Comparison of ENCODE assay signal across 17 cellular contexts in the genomic region with DNA sequence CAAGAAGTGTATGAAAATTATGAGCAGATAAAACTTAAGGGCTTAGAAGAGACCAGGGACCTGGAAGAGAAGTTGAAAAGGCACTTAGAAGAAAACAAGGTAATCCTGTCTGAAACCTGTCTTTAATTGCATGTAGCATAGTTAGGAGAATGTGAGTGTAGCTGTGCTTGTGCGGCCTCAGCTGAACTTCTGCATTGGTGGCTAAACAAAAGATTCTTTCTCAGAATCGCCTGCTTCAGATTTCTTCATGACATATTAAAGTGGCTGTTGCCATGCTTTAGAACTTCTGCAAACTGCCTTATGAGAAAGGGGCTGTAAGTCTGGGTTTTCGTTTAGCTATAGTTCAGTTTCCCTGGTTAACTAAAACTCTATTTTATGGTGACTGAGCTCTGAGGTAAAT.
DNase-seq lines count a peak whose midpoint lies in the region; ATAC-seq and TF ChIP-seq lines count a peak whose summit lies in the region.
"Had no signal": no experiment of that assay in that cellular context is flagged by ENCODE, and none has a peak within 500 bp of the region (broad histone marks: within the 10 kb centered on the region; RNA-seq: fewer than 3 reads in every experiment).

No MANE protein-coding gene starts in this region.

- no peak for ATAC-seq in stimulated activated effector memory CD8-positive, alpha-beta T cell treated with anti-CD3 and anti-CD28 coated beads, Interleukin-12 subunit alpha, Interleukin-12 subunit beta, amount 100 ng/mL, for 72 hours
- ATAC-seq: A549 had no signal

- peaks cover 8% of the 10 kb centered on the region for H3K4me1 Mint-ChIP-seq in brain
- peaks cover 9% of the 10 kb centered on the region for H3K4me1 Mint-ChIP-seq in neural crest cell
- H3K4me1 Mint-ChIP-seq in stimulated activated effector memory CD8-positive, alpha-beta T cell treated with anti-CD3 and anti-CD28 coated beads, Interleukin-12 subunit alpha, Interleukin-12 subunit beta, amount 100 ng/mL, for 72 hours: no peaks in the 10 kb centered on the region
- H3K4me1 Mint-ChIP-seq in activated T-helper 2 cell treated with anti-CD3 and anti-CD28 coated beads, Interferon-gamma antibody, Interleukin-2, Interleukin-4, amounts not matched to agents 10 μg/mL and 5 μg/mL and 100 μg/mL, durations not matched to agents 14 hours and 24 hours and 36 hours (ENCODE audit: low read depth): peaks cover 2% of the 10 kb centered on the region

- no peaks in the 10 kb centered on the region for H3K9me3 Mint-ChIP-seq in brain
- no peaks in the 10 kb centered on the region for H3K9me3 Mint-ChIP-seq in neural crest cell
- H3K9me3 Mint-ChIP-seq in stimulated activated effector memory CD8-positive, alpha-beta T cell treated with anti-CD3 and anti-CD28 coated beads, Interleukin-12 subunit alpha, Interleukin-12 subunit beta, amount 100 ng/mL, for 72 hours: no peaks in the 10 kb centered on the region
- H3K9me3 Mint-ChIP-seq in activated T-helper 2 cell treated with anti-CD3 and anti-CD28 coated beads, Interferon-gamma antibody, Interleukin-2, Interleukin-4, amounts not matched to agents 10 μg/mL and 5 μg/mL and 100 μg/mL, durations not matched to agents 14 hours and 24 hours and 36 hours: no peaks in the 10 kb centered on the region
- H3K9me3 Mint-ChIP-seq: CD4-positive, alpha-beta memory T cell; HFFc6 had no signal

- DNase-seq in KBM-7 (peak; percentile 14), neural crest cell (ENCODE audit: low read depth, low spot score) (no peak), SIG-M5 treated with dmso at 0.1 percent for 504 hours (lab: John Stamatoyannopoulos, UW; ENCODE audit: unreplicated experiment) (no peak), NCI-H128 (lab: John Stamatoyannopoulos, UW; ENCODE audit: unreplicated experiment) (no peak)
- DNase-seq in stimulated activated effector memory CD8-positive, alpha-beta T cell treated with anti-CD3 and anti-CD28 coated beads, Interleukin-12 subunit alpha, Interleukin-12 subunit beta, amount 100 ng/mL, for 72 hours (ENCODE audit: low spot score in 2 of 2): no peak
- no peak for DNase-seq in activated T-helper 2 cell treated with anti-CD3 and anti-CD28 coated beads, Interferon-gamma antibody, Interleukin-2, Interleukin-4, amounts not matched to agents 10 μg/mL and 5 μg/mL and 100 μg/mL, durations not matched to agents 14 hours and 24 hours and 36 hours (ENCODE audit: low spot score)
- DNase-seq: BE2C; CD4-positive, alpha-beta memory T cell; COR-L47; DMS153; DND-41; GDM1; HCEC 1CT; HFFc6; IMR-90 had no signal

- intact Hi-C loops in activated T-helper 2 cell treated with anti-CD3 and anti-CD28 coated beads, Interferon-gamma antibody, Interleukin-2, Interleukin-4, amounts not matched to agents 10 μg/mL and 5 μg/mL and 100 μg/mL, durations not matched to agents 14 hours and 24 hours and 36 hours (cut with micrococcal nuclease): no loop called here

- no peak overlapping the region for H3K4me3 Mint-ChIP-seq in brain
- no peak overlapping the region for H3K4me3 Mint-ChIP-seq in neural crest cell
- no peak overlapping the region for H3K4me3 Mint-ChIP-seq in stimulated activated effector memory CD8-positive, alpha-beta T cell treated with anti-CD3 and anti-CD28 coated beads, Interleukin-12 subunit alpha, Interleukin-12 subunit beta, amount 100 ng/mL, for 72 hours
- H3K4me3 Mint-ChIP-seq in activated T-helper 2 cell treated with anti-CD3 and anti-CD28 coated beads, Interferon-gamma antibody, Interleukin-2, Interleukin-4, amounts not matched to agents 10 μg/mL and 5 μg/mL and 100 μg/mL, durations not matched to agents 14 hours and 24 hours and 36 hours (ENCODE audit: low read depth): no peak overlapping the region
- H3K4me3 Mint-ChIP-seq: CD4-positive, alpha-beta memory T cell; HFFc6 had no signal

- H3K36me3 Mint-ChIP-seq in brain: peaks cover 85% of the 10 kb centered on the region
- peaks cover 15% of the 10 kb centered on the region for H3K36me3 Mint-ChIP-seq in neural crest cell (ENCODE audit: low read depth)
- H3K36me3 Mint-ChIP-seq in stimulated activated effector memory CD8-positive, alpha-beta T cell treated with anti-CD3 and anti-CD28 coated beads, Interleukin-12 subunit alpha, Interleukin-12 subunit beta, amount 100 ng/mL, for 72 hours: peaks cover 87% of the 10 kb centered on the region
- H3K36me3 Mint-ChIP-seq in activated T-helper 2 cell treated with anti-CD3 and anti-CD28 coated beads, Interferon-gamma antibody, Interleukin-2, Interleukin-4, amounts not matched to agents 10 μg/mL and 5 μg/mL and 100 μg/mL, durations not matched to agents 14 hours and 24 hours and 36 hours (ENCODE audit: low read depth): peaks cover 38% of the 10 kb centered on the region

- H3K27ac Mint-ChIP-seq in brain (peak overlapping the region in 4 of 5 experiments; percentile 18 to 59 (median 40)), neural crest cell (ENCODE audit: unreplicated experiment) (peak overlapping the region; percentile 9)
- peak overlapping the region; percentile 32 for H3K27ac Mint-ChIP-seq in stimulated activated effector memory CD8-positive, alpha-beta T cell treated with anti-CD3 and anti-CD28 coated beads, Interleukin-12 subunit alpha, Interleukin-12 subunit beta, amount 100 ng/mL, for 72 hours
- no peak overlapping the region for H3K27ac Mint-ChIP-seq in activated T-helper 2 cell treated with anti-CD3 and anti-CD28 coated beads, Interferon-gamma antibody, Interleukin-2, Interleukin-4, amounts not matched to agents 10 μg/mL and 5 μg/mL and 100 μg/mL, durations not matched to agents 14 hours and 24 hours and 36 hours
- H3K27ac Mint-ChIP-seq: HFFc6 had no signal

- H3K27me3 Mint-ChIP-seq in brain (no peaks in the 10 kb centered on the region), neural crest cell (ENCODE audit: low read depth) (no peaks in the 10 kb centered on the region)
- H3K27me3 Mint-ChIP-seq in activated T-helper 2 cell treated with anti-CD3 and anti-CD28 coated beads, Interferon-gamma antibody, Interleukin-2, Interleukin-4, amounts not matched to agents 10 μg/mL and 5 μg/mL and 100 μg/mL, durations not matched to agents 14 hours and 24 hours and 36 hours (ENCODE audit: low read depth): no peaks in the 10 kb centered on the region
- H3K27me3 Mint-ChIP-seq: CD4-positive, alpha-beta memory T cell had no signal

- no peak for TF ChIP-seq CTCF in brain (conservative IDR thresholded peaks at IDR 0.05)
- no peak for TF ChIP-seq CTCF in neural crest cell (conservative IDR thresholded peaks at IDR 0.05)

- in situ Hi-C loops in KBM-7 (cut with MboI; ENCODE audit: low pct_unique_long_range_greater_than_20kb, low sequenced_read_pairs): no loop called here
